ENCODE assay signal across 27 cellular contexts in genomic region chr18:25080988-25081387, GRCh38.
"Had no signal": no experiment of that assay in that cellular context is flagged by ENCODE, and none has a peak within 500 bp of the region (broad histone marks: within the 10 kb centered on the region; RNA-seq: fewer than 3 reads in every experiment).

No MANE protein-coding gene starts in this region.

- H3K27me3 ChIP-seq: left lung, ovary, right atrium auricular region, right lobe of liver, stomach, tibial artery, upper lobe of right lung had no signal

- H3K4me3 Mint-ChIP-seq: immature natural killer cell; naive thymus-derived CD8-positive, alpha-beta T cell; nephron; stimulated activated naive B cell treated with anti-CD40 and anti-IgM and Interleukin-4, amounts not matched to agents 10 μg/mL and 1 μg/mL and 100 μg/mL, for 72 hours had no signal

- H3K36me3 ChIP-seq: left lung, lower lobe of right lung, ovary, right atrium auricular region, right lobe of liver, stomach, thoracic aorta, upper lobe of right lung had no signal

- H3K4me1 ChIP-seq: right atrium auricular region, right lobe of liver, tibial artery had no signal

- DNase-seq: hypothalamus; immature natural killer cell; kidney; left colon; left lung; lower lobe of right lung; mammary epithelial cell; mesenchymal stem cell; naive thymus-derived CD8-positive, alpha-beta T cell; ovary; right lobe of liver; stimulated activated CD4-positive, alpha-beta T cell treated with anti-CD3 and anti-CD28 coated beads, Interleukin-12 subunit alpha, Interleukin-12 subunit beta, amount 100 ng/mL, for 4 hours; stimulated activated CD4-positive, alpha-beta T cell treated with anti-CD3 and anti-CD28 coated beads, Interleukin-15, amount 100 ng/mL, for 24 hours; stimulated activated CD4-positive, alpha-beta T cell treated with anti-CD3 and anti-CD28 coated beads, Interleukin-2, amount 100 ng/mL, for 24 hours; stimulated activated CD4-positive, alpha-beta T cell treated with anti-CD3 and anti-CD28 coated beads, Interleukin-4, amount 100 ng/mL, for 1 hour; stimulated activated naive B cell treated with anti-CD40 and anti-IgM and Interleukin-4, amounts not matched to agents 10 μg/mL and 1 μg/mL and 100 μg/mL, for 72 hours; stimulated activated naive CD8-positive, alpha-beta T cell treated with anti-CD3 and anti-CD28 coated beads, Interleukin-15, Interleukin-2, amounts not matched to agents 100 U/mL and 50 U/mL, for 24 hours; stomach; tibial artery; trophoblast cell; upper lobe of right lung had no signal

- H3K27ac ChIP-seq: left lung, lower lobe of right lung, ovary, right atrium auricular region, right lobe of liver, skin epidermis, stomach, thoracic aorta, tibial artery, upper lobe of right lung had no signal

- H3K27me3 Mint-ChIP-seq: naive thymus-derived CD8-positive, alpha-beta T cell; stimulated activated naive B cell treated with anti-CD40 and anti-IgM and Interleukin-4, amounts not matched to agents 10 μg/mL and 1 μg/mL and 100 μg/mL, for 72 hours had no signal

- H3K9me3 ChIP-seq: left lung, lower lobe of right lung, ovary, right atrium auricular region, right lobe of liver, stomach, thoracic aorta, tibial artery, upper lobe of right lung had no signal

- H3K4me3 ChIP-seq: left lung, lower lobe of right lung, ovary, right atrium auricular region, right lobe of liver, skin epidermis, stomach, thoracic aorta, tibial artery, upper lobe of right lung had no signal

- H3K4me1 Mint-ChIP-seq: immature natural killer cell; naive thymus-derived CD8-positive, alpha-beta T cell; stimulated activated naive B cell treated with anti-CD40 and anti-IgM and Interleukin-4, amounts not matched to agents 10 μg/mL and 1 μg/mL and 100 μg/mL, for 72 hours had no signal

- H3K27ac Mint-ChIP-seq: immature natural killer cell; naive thymus-derived CD8-positive, alpha-beta T cell; progenitor cell of endocrine pancreas; stimulated activated naive B cell treated with anti-CD40 and anti-IgM and Interleukin-4, amounts not matched to agents 10 μg/mL and 1 μg/mL and 100 μg/mL, for 72 hours had no signal

- H3K36me3 Mint-ChIP-seq: immature natural killer cell; naive thymus-derived CD8-positive, alpha-beta T cell; stimulated activated naive B cell treated with anti-CD40 and anti-IgM and Interleukin-4, amounts not matched to agents 10 μg/mL and 1 μg/mL and 100 μg/mL, for 72 hours had no signal

- H3K9me3 Mint-ChIP-seq: immature natural killer cell; nephron; neural crest cell; stimulated activated naive B cell treated with anti-CD40 and anti-IgM and Interleukin-4, amounts not matched to agents 10 μg/mL and 1 μg/mL and 100 μg/mL, for 72 hours had no signal
